In genomic region chr5:130198927-130199326, GRCh38 we compare ENCODE assay signal across 12 cellular contexts.
DNase-seq lines count a peak whose midpoint lies in the region; ATAC-seq, FAIRE-seq and TF ChIP-seq lines count a peak whose summit lies in the region.
"Had no signal": no experiment of that assay in that cellular context is flagged by ENCODE, and none has a peak within 500 bp of the region (broad histone marks: within the 10 kb centered on the region; RNA-seq: fewer than 3 reads in every experiment).

No MANE protein-coding gene starts in this region.

- no peaks in the 10 kb centered on the region for H3K27me3 ChIP-seq in bronchial epithelial cell (ENCODE audit: control insufficient read depth, insufficient read depth, low read length)

- in situ Hi-C loops in GM13977 (cut with MboI; ENCODE audit: low pct_unique_long_range_greater_than_20kb, low sequenced_read_pairs, unreplicated experiment): no loop called here

- 72 to 85% methylated on average over 3 of the region's 3 CpGs for WGBS in lower leg skin, 2 donors

- no peak overlapping the region for H3K4me3 ChIP-seq in bronchial epithelial cell (ENCODE audit: low read depth, low read length)
- no peak overlapping the region for H3K4me3 ChIP-seq in lower leg skin (ENCODE audit: low read depth, poor library complexity, severe bottlenecking)
- H3K4me3 ChIP-seq: K562, skin epidermis had no signal

- TF ChIP-seq CTCF in 22Rv1 (IDR thresholded peaks at IDR 0.05) (peak; percentile 70), GM13977 (IDR thresholded peaks at IDR 0.05; ENCODE audit: extremely low read depth, insufficient read depth, missing control alignments) (peak; percentile 29), bronchial epithelial cell (IDR thresholded peaks at IDR 0.05; ENCODE audit: insufficient read depth, low read length, severe bottlenecking) (peak; percentile 46), lower leg skin (IDR thresholded peaks at IDR 0.05) (no peak)

- ATAC-seq in HG03378 (IDR thresholded peaks at IDR 0.05; ENCODE audit: unreplicated experiment): peak; percentile 56
- no peak for ATAC-seq in HG03135 (IDR thresholded peaks at IDR 0.05; ENCODE audit: unreplicated experiment)
- ATAC-seq: K562 had no signal

- DNase-seq in GM13977 (ENCODE audit: low spot score) (peak; percentile 8), bronchial epithelial cell (ENCODE audit: low read depth) (peak; percentile 45), HuH-7 (ENCODE audit: low spot score) (no peak), frontal cortex (ENCODE audit: low spot score in 2 of 2) (no peak), lower leg skin (ENCODE audit: low spot score in 2 of 2) (no peak)
- DNase-seq: COR-L47 had no signal

- no peak overlapping the region for H3K27ac ChIP-seq in 22Rv1
- H3K27ac ChIP-seq: skin epidermis had no signal

- FAIRE-seq in bronchial epithelial cell (lab: Jason Lieb, UNC) (no peak), frontal cortex (lab: Jason Lieb, UNC) (no peak)
- FAIRE-seq: endometrium, K562 had no signal

- no peak for TF ChIP-seq POLR2A in lower leg skin (IDR thresholded peaks at IDR 0.05)

- intact Hi-C loops in lower leg skin (cut with DNase I; ENCODE audit: low total_unique reads): no loop called here

- H3K36me3 ChIP-seq in bronchial epithelial cell (ENCODE audit: control insufficient read depth, insufficient read depth, low read length): no peaks in the 10 kb centered on the region

Comparison
In these comparisons a context has a peak if more than half of its experiments do, and no peak if none do; other contexts are left out.
1. CTCF ChIP-seq: peak in 22Rv1 (single experiment), GM13977 (single experiment) and bronchial epithelial cell (single experiment); none in lower leg skin (0 of 3).
2. DNase-seq: peak in GM13977 (single experiment) and bronchial epithelial cell (single experiment); none in HuH-7 (single experiment), frontal cortex (0 of 2) and lower leg skin (0 of 2).